ENCODE assay signal across 8 cellular contexts in the genomic region with DNA sequence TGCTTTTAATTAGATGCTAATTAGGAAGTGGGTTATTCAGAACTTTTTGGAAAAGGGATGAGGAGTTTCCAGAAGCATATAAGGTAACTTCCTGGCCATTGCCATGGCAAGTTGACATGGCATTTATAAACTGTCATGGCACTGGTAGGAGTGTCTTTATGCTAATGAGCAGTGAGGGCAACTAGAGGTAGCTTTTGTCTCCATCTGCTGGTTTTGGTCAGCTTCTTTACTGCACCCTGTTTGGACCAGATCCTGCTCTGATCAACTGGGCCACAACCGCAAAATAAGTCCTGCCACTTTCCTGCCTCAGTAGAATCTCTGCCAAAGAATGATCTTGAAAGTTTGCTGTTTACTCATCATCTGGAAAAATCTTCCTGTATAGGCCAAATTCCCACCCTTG.
DNase-seq lines count a peak whose midpoint lies in the region; ATAC-seq, FAIRE-seq and TF ChIP-seq lines count a peak whose summit lies in the region.
"Not testable (repeated sequence)": the region's sequence is repeated elsewhere in the genome, so short reads cannot be mapped to it uniquely, and the experiment has no call there.

No MANE protein-coding gene starts in this region.

- H3K4me1 ChIP-seq in CD4-positive, CD25-positive, alpha-beta regulatory T cell (ENCODE audit: control insufficient read depth, insufficient read depth, low read length, poor library complexity, severe bottlenecking); OCI-LY3 (ENCODE audit: low read length): not testable (repeated sequence)

- CTCF ChIA-PET in activated CD8-positive, alpha-beta T cell treated with anti-CD3 and anti-CD28 coated beads for 36 hours (lab: Charles Lee), result not testable (repeated sequence)

- not testable (repeated sequence) for H3K9me3 Mint-ChIP-seq in CD4-positive, CD25-positive, alpha-beta regulatory T cell; activated CD8-positive, alpha-beta T cell treated with anti-CD3 and anti-CD28 coated beads for 36 hours

- not testable (repeated sequence) for H3K4me3 Mint-ChIP-seq in CD4-positive, CD25-positive, alpha-beta regulatory T cell; activated CD8-positive, alpha-beta T cell treated with anti-CD3 and anti-CD28 coated beads for 36 hours

- not testable (repeated sequence) for H3K9ac ChIP-seq in OCI-LY3 (ENCODE audit: low read length)

- peak in 1 of 3 donors; percentile 22 for DNase-seq in CD4-positive, CD25-positive, alpha-beta regulatory T cell
- DNase-seq in activated CD8-positive, alpha-beta T cell treated with anti-CD3 and anti-CD28 coated beads for 36 hours, result not testable (repeated sequence)
- DNase-seq in bronchial epithelial cell (ENCODE audit: low read depth) (peak; percentile 2), left kidney (ENCODE audit: low read depth, low spot score) (peak; percentile 1), renal cortical epithelial cell (ENCODE audit: low read depth) (peak; percentile 2)

- H3K4me2 ChIP-seq in OCI-LY3 (ENCODE audit: low read length), result 0 out of 2 replicates have a peak overlapping the region, but pooled peaks have one; percentile 17

- H3K36me3 ChIP-seq in CD4-positive, CD25-positive, alpha-beta regulatory T cell (ENCODE audit: control insufficient read depth, insufficient read depth, low read length); OCI-LY3 (replicated peaks; ENCODE audit: low read depth, low read length); bronchial epithelial cell (ENCODE audit: control insufficient read depth, insufficient read depth, low read length): not testable (repeated sequence)

- FAIRE-seq in bronchial epithelial cell (lab: Jason Lieb, UNC), result not testable (repeated sequence)

- POLR2A ChIA-PET in activated CD8-positive, alpha-beta T cell treated with anti-CD3 and anti-CD28 coated beads for 36 hours (lab: Charles Lee), result not testable (repeated sequence)

- H3K27ac ChIP-seq in CD4-positive, CD25-positive, alpha-beta regulatory T cell (ENCODE audit: insufficient read depth, low read length, poor library complexity, severe bottlenecking); OCI-LY3 (ENCODE audit: low read length): not testable (repeated sequence)

- not testable (repeated sequence) for H3K4me3 ChIP-seq in CD4-positive, CD25-positive, alpha-beta regulatory T cell (ENCODE audit: low read depth, low read length); OCI-LY3 (ENCODE audit: low read length); bronchial epithelial cell (ENCODE audit: low read depth, low read length)

- peak; percentile 77 to 92 for ATAC-seq in CD4-positive, CD25-positive, alpha-beta regulatory T cell (ENCODE audit: low read depth in 2 of 2)
- peak; percentile 74 for ATAC-seq in GM19023 (IDR thresholded peaks at IDR 0.05; ENCODE audit: unreplicated experiment)
- peak; percentile 53 for ATAC-seq in HG02885 (IDR thresholded peaks at IDR 0.05; ENCODE audit: poor library complexity, unreplicated experiment)
- peak; percentile 97 for ATAC-seq in activated CD8-positive, alpha-beta T cell treated with anti-CD3 and anti-CD28 coated beads for 36 hours

- H3K79me2 ChIP-seq in OCI-LY3 (ENCODE audit: low read length), result not testable (repeated sequence)

- H3K36me3 Mint-ChIP-seq in CD4-positive, CD25-positive, alpha-beta regulatory T cell; activated CD8-positive, alpha-beta T cell treated with anti-CD3 and anti-CD28 coated beads for 36 hours (ENCODE audit: low read depth): not testable (repeated sequence)

- H3K27me3 Mint-ChIP-seq in CD4-positive, CD25-positive, alpha-beta regulatory T cell; activated CD8-positive, alpha-beta T cell treated with anti-CD3 and anti-CD28 coated beads for 36 hours: not testable (repeated sequence)

- TF ChIP-seq CTCF in OCI-LY3 (IDR thresholded peaks at IDR 0.05; ENCODE audit: low read depth, low read length); activated CD8-positive, alpha-beta T cell treated with anti-CD3 and anti-CD28 coated beads for 36 hours (IDR thresholded peaks at IDR 0.05); bronchial epithelial cell (IDR thresholded peaks at IDR 0.05; ENCODE audit: insufficient read depth, low read length, severe bottlenecking): not testable (repeated sequence)

- intact Hi-C loops in activated CD8-positive, alpha-beta T cell treated with anti-CD3 and anti-CD28 coated beads for 36 hours (cut with micrococcal nuclease), result not testable (repeated sequence)

- not testable (repeated sequence) for H3K4me1 Mint-ChIP-seq in CD4-positive, CD25-positive, alpha-beta regulatory T cell; activated CD8-positive, alpha-beta T cell treated with anti-CD3 and anti-CD28 coated beads for 36 hours (ENCODE audit: low read depth)

- not testable (repeated sequence) for H3K9me3 ChIP-seq in CD4-positive, CD25-positive, alpha-beta regulatory T cell (ENCODE audit: control insufficient read depth in 2 of 2, low read length in 2 of 2); OCI-LY3 (ENCODE audit: insufficient read depth, low read length)

- not testable (repeated sequence) for H3K27me3 ChIP-seq in CD4-positive, CD25-positive, alpha-beta regulatory T cell (ENCODE audit: control insufficient read depth, insufficient read depth, low read length); OCI-LY3 (ENCODE audit: low read depth, low read length); bronchial epithelial cell (ENCODE audit: control insufficient read depth, insufficient read depth, low read length)

- H2AFZ ChIP-seq in OCI-LY3 (ENCODE audit: low read depth, low read length), result not testable (repeated sequence)

- not testable (repeated sequence) for H4K20me1 ChIP-seq in OCI-LY3 (ENCODE audit: insufficient read depth, low read length)

- H3K27ac Mint-ChIP-seq in CD4-positive, CD25-positive, alpha-beta regulatory T cell; activated CD8-positive, alpha-beta T cell treated with anti-CD3 and anti-CD28 coated beads for 36 hours: not testable (repeated sequence)
